Comparison of ENCODE assay signal across 9 cellular contexts in genomic region chr1:234997201-234998173, GRCh38.
A peak's percentile ranks its signal among the peaks of the same experiment; 100 is the strongest.
DNase-seq lines count a peak whose midpoint lies in the region; ATAC-seq lines count a peak whose summit lies in the region.
"Had no signal": no experiment of that assay in that cellular context is flagged by ENCODE, and none has a peak within 500 bp of the region (broad histone marks: within the 10 kb centered on the region; RNA-seq: fewer than 3 reads in every experiment).

No MANE protein-coding gene starts in this region.

- ATAC-seq in Right ventricle myocardium superior (ENCODE audit: poor library complexity) = peak; percentile 94
- no peak for ATAC-seq in HG02759 (IDR thresholded peaks at IDR 0.05; ENCODE audit: unreplicated experiment)
- no peak for ATAC-seq in GM21515 (IDR thresholded peaks at IDR 0.05; ENCODE audit: unreplicated experiment)
- no peak for ATAC-seq in HG02642 (IDR thresholded peaks at IDR 0.05; ENCODE audit: poor library complexity, unreplicated experiment)

- H3K27ac ChIP-seq in adipose tissue (ENCODE audit: low read depth, low read length) = peak overlapping the region; percentile 65
- H3K27ac ChIP-seq: BLaER1 had no signal

- DNase-seq in NCI-H1694 treated with DMSO at 0.1 percent for 48 hours (lab: John Stamatoyannopoulos, UW) (peak; percentile 11), NCI-H1694 (lab: John Stamatoyannopoulos, UW) (no peak), Right ventricle myocardium superior (peak; percentile 98), pulmonary artery endothelial cell (ENCODE audit: low read depth, low spot score) (peak; percentile 97)

- intact Hi-C loops in Right ventricle myocardium superior (cut with DNase I) = loop anchor here (5.0 to 10.0 kb wide), 2 partner anchors 275 to 393 kb away; no protein-coding TSS in a partner anchor

- 34 to 53% (median 42%) methylated on average over 19 to 20 of the region's 20 CpGs for WGBS in adipose tissue, 3 donors
